ENCODE assay signal across 20 cellular contexts in the genomic region with DNA sequence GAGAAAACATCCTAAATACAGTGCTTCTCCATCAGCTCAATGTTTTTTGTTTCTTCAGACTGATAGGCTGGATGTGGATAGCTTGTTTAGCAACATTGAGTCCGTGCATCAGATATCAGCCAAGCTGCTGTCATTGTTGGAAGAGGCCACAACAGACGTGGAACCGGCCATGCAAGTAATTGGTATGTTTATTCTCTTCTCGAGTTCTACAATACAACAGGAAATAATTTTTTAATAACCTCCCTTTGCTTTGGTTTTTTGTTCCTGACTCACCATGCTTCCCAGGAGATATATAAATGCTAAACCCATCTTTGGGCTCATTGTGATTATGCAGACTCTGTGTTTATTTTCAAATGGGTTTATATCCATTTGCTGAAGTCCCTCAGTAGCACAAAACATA.
DNase-seq lines count a peak whose midpoint lies in the region; ATAC-seq and TF ChIP-seq lines count a peak whose summit lies in the region.
"Had no signal": no experiment of that assay in that cellular context is flagged by ENCODE, and none has a peak within 500 bp of the region (broad histone marks: within the 10 kb centered on the region; RNA-seq: fewer than 3 reads in every experiment).

No MANE protein-coding gene starts in this region.

- H3K4me3 ChIP-seq in PC-3 (ENCODE audit: low read length) (no peak overlapping the region), neural progenitor cell (no peak overlapping the region), gastrocnemius medialis (no peak overlapping the region)
- H3K4me3 ChIP-seq: BLaER1, HAP-1, heart right ventricle, mucosa of descending colon, ovary had no signal

- TF ChIP-seq POLR2A in gastrocnemius medialis (IDR thresholded peaks at IDR 0.05): no peak

- POLR2A ChIA-PET in PC-3 (lab: Charles Lee; ENCODE audit: unreplicated experiment): no interaction called here

- peaks cover 10% of the 10 kb centered on the region for H3K4me1 Mint-ChIP-seq in neural progenitor cell
- no peaks in the 10 kb centered on the region for H3K4me1 Mint-ChIP-seq in activated T-cell treated with anti-CD3 and anti-CD28 coated beads, Interleukin-2, amount 50 U/mL, for 4 hours (ENCODE audit: low read depth)
- H3K4me1 Mint-ChIP-seq: activated T-helper 17 cell treated with anti-CD3 and anti-CD28 coated beads, Interleukin-2, amount 50 U/mL, for 72 hours had no signal

- H4K20me1 ChIP-seq in PC-3 (ENCODE audit: low read length): no peaks in the 10 kb centered on the region
- H4K20me1 ChIP-seq in neural progenitor cell (ENCODE audit: low read depth): no peaks in the 10 kb centered on the region
- H4K20me1 ChIP-seq: BLaER1 had no signal

- no peaks in the 10 kb centered on the region for H3K27me3 ChIP-seq in PC-3 (ENCODE audit: low read length)
- H3K27me3 ChIP-seq in neural progenitor cell: no peaks in the 10 kb centered on the region
- no peaks in the 10 kb centered on the region for H3K27me3 ChIP-seq in gastrocnemius medialis
- H3K27me3 ChIP-seq: BLaER1, heart right ventricle, ovary had no signal

- DNase-seq in DMS53 treated with DMSO at 0.1 percent for 48 hours (lab: John Stamatoyannopoulos, UW; ENCODE audit: unreplicated experiment) (peak; percentile 81), NCI-H1694 (lab: John Stamatoyannopoulos, UW) (peak; percentile 39), PC-3 (peak; percentile 86), neural progenitor cell (ENCODE audit: low spot score) (no peak), GM13976 (ENCODE audit: low spot score) (no peak), gastrocnemius medialis (no peak), NOMO-1 treated with dmso at 0.1 percent for 144 hours (lab: John Stamatoyannopoulos, UW; ENCODE audit: unreplicated experiment) (no peak)
- no peak for DNase-seq in activated T-cell treated with anti-CD3 and anti-CD28 coated beads, Interleukin-2, amount 50 U/mL, for 4 hours
- DNase-seq: activated CD8-positive, alpha-beta T cell treated with anti-CD3 and anti-CD28 coated beads, Interleukin-2, amount 10 ng/mL, durations not matched to agents 7 days and 5 days; heart right ventricle; left cardiac atrium; mucosa of descending colon; NCI-H187 treated with DMSO at 0.1 percent for 48 hours; ovary; stimulated activated naive CD4-positive, alpha-beta T cell treated with Interleukin-2 at 50 U/mL for 16 hours; SW 1271 had no signal

- H3K9me2 ChIP-seq in PC-3 (replicated peaks; ENCODE audit: low read length): no peaks in the 10 kb centered on the region

- H3K36me3 ChIP-seq in PC-3 (ENCODE audit: low read depth, low read length) (no peaks in the 10 kb centered on the region), neural progenitor cell (no peaks in the 10 kb centered on the region), gastrocnemius medialis (no peaks in the 10 kb centered on the region)
- H3K36me3 ChIP-seq: BLaER1, HAP-1, heart right ventricle, ovary had no signal

- H3K27ac Mint-ChIP-seq in neural progenitor cell: no peak overlapping the region
- H3K27ac Mint-ChIP-seq: activated CD8-positive, alpha-beta T cell treated with anti-CD3 and anti-CD28 coated beads, Interleukin-2, amount 10 ng/mL, durations not matched to agents 7 days and 5 days; activated T-helper 17 cell treated with anti-CD3 and anti-CD28 coated beads, Interleukin-2, amount 50 U/mL, for 72 hours had no signal

- BruUV-seq in PC-3 (replicated peaks; lab: Mats Ljungman, UMichigan): no TSS peak

- H3K9me3 ChIP-seq in PC-3 (ENCODE audit: low read length) (no peaks in the 10 kb centered on the region), neural progenitor cell (ENCODE audit: low read depth) (no peaks in the 10 kb centered on the region), gastrocnemius medialis (no peaks in the 10 kb centered on the region)
- H3K9me3 ChIP-seq: BLaER1, HAP-1, mucosa of descending colon, ovary had no signal

- H3K27ac ChIP-seq in PC-3 (ENCODE audit: low read length): peak overlapping the region; percentile 67
- no peak overlapping the region for H3K27ac ChIP-seq in neural progenitor cell
- H3K27ac ChIP-seq in gastrocnemius medialis: no peak overlapping the region
- H3K27ac ChIP-seq: BLaER1, heart right ventricle, ovary had no signal

- H3K4me3 Mint-ChIP-seq in neural progenitor cell: no peak overlapping the region
- H3K4me3 Mint-ChIP-seq in activated T-cell treated with anti-CD3 and anti-CD28 coated beads, Interleukin-2, amount 50 U/mL, for 4 hours: no peak overlapping the region
- H3K4me3 Mint-ChIP-seq: activated CD8-positive, alpha-beta T cell treated with anti-CD3 and anti-CD28 coated beads, Interleukin-2, amount 10 ng/mL, durations not matched to agents 7 days and 5 days; activated T-helper 17 cell treated with anti-CD3 and anti-CD28 coated beads, Interleukin-2, amount 50 U/mL, for 72 hours had no signal

- no peak overlapping the region for H2AFZ ChIP-seq in PC-3 (ENCODE audit: low read length)
- peak overlapping the region; percentile 38 for H2AFZ ChIP-seq in neural progenitor cell (replicated peaks)

- in situ Hi-C loops in GM13976 (cut with MboI; ENCODE audit: low sequenced_read_pairs, unreplicated experiment) (no loop called here), gastrocnemius medialis (cut with MboI; ENCODE audit: low sequenced_read_pairs in 4 of 4) (no loop called here)

- intact Hi-C loops in PC-3 (cut with micrococcal nuclease): no loop called here
- intact Hi-C loops in gastrocnemius medialis (cut with DNase I; ENCODE audit: low total_unique reads): no loop called here

- peaks cover 3% of the 10 kb centered on the region for H3K27me3 Mint-ChIP-seq in neural progenitor cell (ENCODE audit: insufficient read depth, low read depth)
- H3K27me3 Mint-ChIP-seq in activated T-cell treated with anti-CD3 and anti-CD28 coated beads, Interleukin-2, amount 50 U/mL, for 4 hours (ENCODE audit: low read depth): peaks cover 6% of the 10 kb centered on the region
- H3K27me3 Mint-ChIP-seq: activated T-helper 17 cell treated with anti-CD3 and anti-CD28 coated beads, Interleukin-2, amount 50 U/mL, for 72 hours had no signal

- no peaks in the 10 kb centered on the region for H3K36me3 Mint-ChIP-seq in neural progenitor cell
- no peaks in the 10 kb centered on the region for H3K36me3 Mint-ChIP-seq in activated T-cell treated with anti-CD3 and anti-CD28 coated beads, Interleukin-2, amount 50 U/mL, for 4 hours (ENCODE audit: insufficient read depth)

- peaks cover 3% of the 10 kb centered on the region for H3K9me3 Mint-ChIP-seq in neural progenitor cell
- no peaks in the 10 kb centered on the region for H3K9me3 Mint-ChIP-seq in activated T-cell treated with anti-CD3 and anti-CD28 coated beads, Interleukin-2, amount 50 U/mL, for 4 hours
- H3K9me3 Mint-ChIP-seq: activated T-helper 17 cell treated with anti-CD3 and anti-CD28 coated beads, Interleukin-2, amount 50 U/mL, for 72 hours had no signal

- peak; percentile 96 for ATAC-seq in PC-3
- no peak for ATAC-seq in activated T-cell treated with anti-CD3 and anti-CD28 coated beads, Interleukin-2, amount 50 U/mL, for 4 hours
- no peak for ATAC-seq in gastrocnemius medialis
- ATAC-seq: activated CD8-positive, alpha-beta T cell treated with anti-CD3 and anti-CD28 coated beads, Interleukin-2, amount 10 ng/mL, durations not matched to agents 7 days and 5 days; activated T-helper 17 cell treated with anti-CD3 and anti-CD28 coated beads, Interleukin-2, amount 50 U/mL, for 72 hours; heart right ventricle; left cardiac atrium; mucosa of descending colon; Panc1 had no signal

- H3F3A ChIP-seq in PC-3 (ENCODE audit: low read length, unreplicated experiment): no peaks in the 10 kb centered on the region
- H3F3A ChIP-seq in neural progenitor cell (ENCODE audit: low read depth): no peaks in the 10 kb centered on the region

- H3K79me2 ChIP-seq in PC-3 (ENCODE audit: low read length) (no peaks in the 10 kb centered on the region), neural progenitor cell (ENCODE audit: low read depth) (no peaks in the 10 kb centered on the region)

- H3K9ac ChIP-seq in PC-3 (ENCODE audit: low read length) (peak overlapping the region; percentile 36; the same call in 1 of the 2 replicates), neural progenitor cell (no peak overlapping the region)
- H3K9ac ChIP-seq: BLaER1 had no signal

- peaks cover 18% of the 10 kb centered on the region for H3K4me1 ChIP-seq in PC-3 (ENCODE audit: insufficient read depth, low read length)
- H3K4me1 ChIP-seq in neural progenitor cell: peaks cover 7% of the 10 kb centered on the region
- no peaks in the 10 kb centered on the region for H3K4me1 ChIP-seq in gastrocnemius medialis
- H3K4me1 ChIP-seq: BLaER1, HAP-1, heart right ventricle had no signal

- H3K4me2 ChIP-seq in PC-3 (ENCODE audit: low read length): peak overlapping the region; percentile 66
- no peak overlapping the region for H3K4me2 ChIP-seq in neural progenitor cell
- H3K4me2 ChIP-seq: BLaER1 had no signal

- CTCF ChIA-PET in PC-3 (lab: Charles Lee): no interaction called here

- no peak for TF ChIP-seq CTCF in PC-3 (conservative IDR thresholded peaks at IDR 0.05; ENCODE audit: low read depth, low read length)
- TF ChIP-seq CTCF in neural progenitor cell (IDR thresholded peaks at IDR 0.05): no peak
- TF ChIP-seq CTCF in GM13976 (IDR thresholded peaks at IDR 0.05; ENCODE audit: borderline replicate concordance, control extremely low read depth, extremely low read depth, insufficient read depth, missing control alignments): no peak
- TF ChIP-seq CTCF in gastrocnemius medialis (IDR thresholded peaks at IDR 0.05 in 4 of 5, conservative IDR thresholded peaks at IDR 0.05 in 1 of 5): no peak

Comparison
In these comparisons a context has a peak if more than half of its experiments do, and no peak if none do; other contexts are left out.
1. DNase-seq: peak in DMS53 treated with DMSO at 0.1 percent for 48 hours (single experiment), NCI-H1694 (single experiment) and PC-3 (single experiment); none in neural progenitor cell (single experiment), activated T-cell treated with anti-CD3 and anti-CD28 coated beads, Interleukin-2, amount 50 U/mL, for 4 hours (single experiment), GM13976 (single experiment), gastrocnemius medialis (0 of 2) and NOMO-1 treated with dmso at 0.1 percent for 144 hours (single experiment).